20 cellular contexts compared by ENCODE assay signal in the genomic region with DNA sequence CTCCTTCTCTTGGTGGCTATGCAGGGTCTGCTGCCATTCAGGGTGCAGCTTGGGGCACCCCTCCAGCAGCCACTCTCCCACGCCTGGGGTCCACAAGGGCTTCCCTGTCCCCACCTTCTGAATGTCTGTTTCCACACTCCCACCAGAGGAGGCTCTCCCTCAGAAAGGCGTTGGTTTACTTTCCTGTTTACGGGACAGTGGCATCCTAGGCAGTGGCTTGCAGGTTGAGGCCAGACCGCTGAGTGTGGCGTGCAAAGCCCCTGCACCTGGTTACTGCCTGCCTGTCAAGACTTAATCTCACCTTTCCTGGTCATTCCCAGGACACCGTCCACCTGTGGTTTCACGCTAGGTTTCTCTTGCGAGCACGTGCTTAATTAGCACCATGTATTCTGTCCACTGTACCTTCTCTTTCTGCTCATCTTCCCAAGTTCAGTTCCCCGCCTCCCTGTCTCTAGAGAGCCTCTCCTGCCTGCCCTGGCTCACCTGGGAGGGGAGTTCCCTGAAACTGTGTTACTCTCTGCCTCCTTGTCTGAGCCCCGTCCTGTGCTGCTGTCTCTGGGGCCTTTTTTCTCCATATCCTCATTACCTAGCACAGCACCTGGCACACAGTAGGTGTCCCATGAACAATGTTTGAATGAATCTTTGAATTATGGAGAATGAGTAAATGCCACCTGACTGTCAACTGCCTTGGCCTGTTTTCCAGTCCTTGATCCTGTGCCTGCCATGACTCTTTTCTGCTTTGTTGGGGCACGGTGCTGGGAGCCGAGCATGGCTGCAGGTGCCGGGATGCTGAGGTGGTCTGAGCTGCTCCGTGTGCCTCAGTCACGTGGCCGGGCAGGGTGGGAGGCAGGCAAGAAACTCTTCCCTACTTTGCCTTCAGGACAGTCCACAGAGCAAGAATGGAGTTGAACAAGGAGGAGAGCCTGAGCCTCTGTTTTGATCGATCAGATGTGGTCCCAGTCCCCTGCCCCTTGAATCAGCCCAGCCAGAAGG.
"Had no signal": no experiment of that assay in that cellular context is flagged by ENCODE, and none has a peak within 500 bp of the region (broad histone marks: within the 10 kb centered on the region; RNA-seq: fewer than 3 reads in every experiment).

No MANE protein-coding gene starts in this region.

- H3K36me3 Mint-ChIP-seq: mesothelial cell of epicardium had no signal

- H3K9me3 Mint-ChIP-seq: central memory CD8-positive, alpha-beta T cell; T-helper 1 cell treated with Interleukin-12 subunit alpha and Interleukin-12 subunit beta and Interleukin-4 antibody, amounts not matched to agents 30 μg/mL and 1 μg/mL, for 36 hours had no signal

- DNase-seq: activated CD4-positive, alpha-beta T cell treated with anti-CD3 and anti-CD28 coated beads, Interleukin-2, amount 50 U/mL, for 1 hour; activated CD8-positive, alpha-beta memory T cell treated with anti-CD3 and anti-CD28 coated beads, Interleukin-2, amount 50 U/mL, for 4 hours; activated effector memory CD4-positive, alpha-beta T cell treated with Interleukin-2 at 50 U/mL for 16 hours; activated naive CD4-positive, alpha-beta T cell treated with anti-CD3 and anti-CD28 coated beads, Interleukin-2, amount 50 U/mL, for 16 hours; activated T-cell treated with anti-CD3 and anti-CD28 coated beads, Interleukin-2, amount 50 U/mL, for 48 hours; brain microvascular endothelial cell; colonic mucosa; left colon; lower lobe of right lung; occipital lobe; stimulated activated CD4-positive, alpha-beta T cell treated with anti-CD3 and anti-CD28 coated beads, Interleukin-12 subunit alpha, Interleukin-12 subunit beta, amount 100 ng/mL, for 4 hours; stimulated activated CD4-positive, alpha-beta T cell treated with anti-CD3 and anti-CD28 coated beads, Interleukin-1b, Interleukin-23, amount 100 ng/mL, for 48 hours; testis; upper lobe of right lung had no signal

- ATAC-seq: left colon had no signal

- H3K36me3 ChIP-seq: brain microvascular endothelial cell, colonic mucosa, esophagus muscularis mucosa, lower lobe of right lung, upper lobe of right lung had no signal

- H3K27me3 ChIP-seq: brain microvascular endothelial cell, colonic mucosa, testis had no signal

- H3K9me3 ChIP-seq: colonic mucosa, esophagus muscularis mucosa, lower lobe of right lung, testis, upper lobe of right lung had no signal

- H3K27ac ChIP-seq: brain microvascular endothelial cell, colonic mucosa, esophagus muscularis mucosa, lower lobe of right lung, testis, upper lobe of right lung had no signal

- H3K4me1 ChIP-seq: colonic mucosa, esophagus muscularis mucosa, lower lobe of right lung, testis, upper lobe of right lung had no signal

- H3K4me3 Mint-ChIP-seq: central memory CD8-positive, alpha-beta T cell; mesothelial cell of epicardium; nephron; T-helper 1 cell treated with Interleukin-12 subunit alpha and Interleukin-12 subunit beta and Interleukin-4 antibody, amounts not matched to agents 30 μg/mL and 1 μg/mL, for 36 hours had no signal

- H3K4me1 Mint-ChIP-seq: central memory CD8-positive, alpha-beta T cell; mesothelial cell of epicardium; nephron had no signal

- H3K4me3 ChIP-seq: colonic mucosa, esophagus muscularis mucosa, lower lobe of right lung, testis, upper lobe of right lung had no signal

- H3K27ac Mint-ChIP-seq: mesothelial cell of epicardium; nephron; progenitor cell of endocrine pancreas; T-helper 1 cell treated with Interleukin-12 subunit alpha and Interleukin-12 subunit beta and Interleukin-4 antibody, amounts not matched to agents 30 μg/mL and 1 μg/mL, for 36 hours had no signal
